ENCODE assay signal across 25 cellular contexts in the genomic region with DNA sequence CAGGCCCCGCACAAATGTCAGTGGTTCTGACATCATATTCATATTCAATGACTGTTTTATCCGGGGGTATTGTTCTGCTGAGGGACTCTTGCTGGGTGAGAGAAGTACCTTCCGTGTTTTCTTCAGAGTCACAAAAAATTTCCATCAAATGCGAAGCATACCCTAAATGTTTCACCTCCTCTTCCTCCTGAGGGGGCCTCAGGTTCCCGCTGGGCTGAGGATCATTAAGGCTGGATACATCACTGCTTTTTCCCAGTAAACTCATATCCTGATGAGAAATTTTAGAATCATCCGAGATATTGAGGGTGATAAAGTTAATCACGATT. TPM values are rescaled to one million over a fixed set of nuclear protein-coding genes. Genes with fewer than 3 reads are reported as not detected.
"Had no signal": no experiment of that assay in that cellular context is flagged by ENCODE, and none has a peak within 500 bp of the region (broad histone marks: within the 10 kb centered on the region; RNA-seq: fewer than 3 reads in every experiment).

No MANE protein-coding gene starts in this region.

- DNase-seq: activated CD4-positive, alpha-beta T cell treated with anti-CD3 and anti-CD28 coated beads, Interleukin-2, amount 50 U/mL, for 1 hour; activated CD4-positive, CD25-positive, alpha-beta regulatory T cell; activated naive CD4-positive, alpha-beta T cell treated with anti-CD3 and anti-CD28 coated beads, Interleukin-2, amount 10 ng/mL, durations not matched to agents 7 days and 5 days; activated T-cell treated with anti-CD3 and anti-CD28 coated beads for 4 hours; adrenal gland; caudate nucleus; effector CD4-positive, alpha-beta T cell; gastrocnemius medialis; heart right ventricle; immature natural killer cell; left cardiac atrium; naive thymus-derived CD8-positive, alpha-beta T cell; occipital lobe; psoas muscle; right lobe of liver; spleen; stimulated activated CD4-positive, alpha-beta T cell treated with anti-CD3 and anti-CD28 coated beads, Interleukin-1b, Interleukin-23, amount 100 ng/mL, for 48 hours; stimulated activated naive CD4-positive, alpha-beta T cell treated with Interleukin-2 at 50 U/mL for 16 hours; upper lobe of left lung had no signal

- H3K4me1 ChIP-seq: adrenal gland, gastrocnemius medialis, heart right ventricle, psoas muscle, right lobe of liver, spleen, upper lobe of left lung had no signal

- H3K4me3 ChIP-seq: adrenal gland, coronary artery, gastrocnemius medialis, heart right ventricle, mucosa of descending colon, psoas muscle, right lobe of liver, spleen, suprapubic skin, upper lobe of left lung had no signal

- H3K36me3 ChIP-seq: adrenal gland, gastrocnemius medialis, heart right ventricle, right lobe of liver, spleen, suprapubic skin, upper lobe of left lung had no signal

- H3K27me3 ChIP-seq: adrenal gland, gastrocnemius medialis, suprapubic skin, upper lobe of left lung had no signal

- H3K27ac ChIP-seq: adrenal gland, coronary artery, gastrocnemius medialis, heart right ventricle, psoas muscle, right lobe of liver, spleen, suprapubic skin, upper lobe of left lung had no signal

- H3K9me3 Mint-ChIP-seq: activated naive CD4-positive, alpha-beta T cell treated with anti-CD3 and anti-CD28 coated beads, Interleukin-2, amount 10 ng/mL, durations not matched to agents 7 days and 5 days; activated T-helper 17 cell treated with anti-CD3 and anti-CD28 coated beads, Interleukin-2, amount 50 U/mL, for 72 hours; T-helper 1 cell treated with Interleukin-12 subunit alpha and Interleukin-12 subunit beta and Interleukin-4 antibody, amounts not matched to agents 30 μg/mL and 1 μg/mL, for 36 hours had no signal

- H3K36me3 Mint-ChIP-seq: activated naive CD4-positive, alpha-beta T cell treated with anti-CD3 and anti-CD28 coated beads, Interleukin-2, amount 10 ng/mL, durations not matched to agents 7 days and 5 days; immature natural killer cell; naive thymus-derived CD8-positive, alpha-beta T cell had no signal

- H3K27ac Mint-ChIP-seq: activated naive CD4-positive, alpha-beta T cell treated with anti-CD3 and anti-CD28 coated beads, Interleukin-2, amount 10 ng/mL, durations not matched to agents 7 days and 5 days; activated T-helper 17 cell treated with anti-CD3 and anti-CD28 coated beads, Interleukin-2, amount 50 U/mL, for 72 hours; immature natural killer cell; naive thymus-derived CD8-positive, alpha-beta T cell; T-helper 1 cell treated with Interleukin-12 subunit alpha and Interleukin-12 subunit beta and Interleukin-4 antibody, amounts not matched to agents 30 μg/mL and 1 μg/mL, for 36 hours had no signal

- H3K4me3 Mint-ChIP-seq: activated naive CD4-positive, alpha-beta T cell treated with anti-CD3 and anti-CD28 coated beads, Interleukin-2, amount 10 ng/mL, durations not matched to agents 7 days and 5 days; activated T-helper 17 cell treated with anti-CD3 and anti-CD28 coated beads, Interleukin-2, amount 50 U/mL, for 72 hours; immature natural killer cell; T-helper 1 cell treated with Interleukin-12 subunit alpha and Interleukin-12 subunit beta and Interleukin-4 antibody, amounts not matched to agents 30 μg/mL and 1 μg/mL, for 36 hours had no signal

- H3K9me3 ChIP-seq: adrenal gland, gastrocnemius medialis, heart right ventricle, mucosa of descending colon, psoas muscle, right lobe of liver, spleen, suprapubic skin, upper lobe of left lung had no signal

- H3K4me1 Mint-ChIP-seq: activated naive CD4-positive, alpha-beta T cell treated with anti-CD3 and anti-CD28 coated beads, Interleukin-2, amount 10 ng/mL, durations not matched to agents 7 days and 5 days; activated T-helper 17 cell treated with anti-CD3 and anti-CD28 coated beads, Interleukin-2, amount 50 U/mL, for 72 hours; immature natural killer cell; naive thymus-derived CD8-positive, alpha-beta T cell had no signal

RNA-seq across cellular contexts. Expression of a gene that starts 42.8 kb away (rescaled TPM):
- total RNA-seq: activated CD8-positive, alpha-beta memory T cell treated with anti-CD3 and anti-CD28 coated beads for 36 hours; naive thymus-derived CD8-positive, alpha-beta T cell; spleen had no signal
- polyA plus RNA-seq: immature natural killer cell; naive thymus-derived CD8-positive, alpha-beta T cell had no signal
